32 cellular contexts compared by ENCODE assay signal in genomic region chrX:9845574-9845948, GRCh38. TPM values are rescaled to one million over a fixed set of nuclear protein-coding genes. Genes with fewer than 3 reads are reported as not detected.
DNase-seq lines count a peak whose midpoint lies in the region; ATAC-seq, FAIRE-seq and TF ChIP-seq lines count a peak whose summit lies in the region.
"Had no signal": no experiment of that assay in that cellular context is flagged by ENCODE, and none has a peak within 500 bp of the region (broad histone marks: within the 10 kb centered on the region; RNA-seq: fewer than 3 reads in every experiment).

No MANE protein-coding gene starts in this region.

- ATAC-seq in WTC11 = no peak; the same call in 1 of the 2 replicates
- ATAC-seq in HG02852 (IDR thresholded peaks at IDR 0.05; ENCODE audit: unreplicated experiment) = no peak
- ATAC-seq in CD4-positive, alpha-beta T cell (ENCODE audit: poor library complexity) = no peak
- ATAC-seq: PC-3, Right ventricle myocardium inferior had no signal

- no peaks in the 10 kb centered on the region for H3K27me3 ChIP-seq in CD4-positive, alpha-beta T cell (ENCODE audit: control insufficient read depth, insufficient read depth, low read length)
- H3K27me3 ChIP-seq: neutrophil, tibial nerve had no signal

- no peaks in the 10 kb centered on the region for H3K36me3 Mint-ChIP-seq in WTC11
- no peaks in the 10 kb centered on the region for H3K36me3 Mint-ChIP-seq in neural crest cell (ENCODE audit: low read depth)
- H3K36me3 Mint-ChIP-seq in CD4-positive, alpha-beta T cell (ENCODE audit: low read depth) = no peaks in the 10 kb centered on the region
- H3K36me3 Mint-ChIP-seq: activated naive CD8-positive, alpha-beta T cell treated with anti-CD3 and anti-CD28 coated beads, Interleukin-2, amount 10 ng/mL, durations not matched to agents 7 days and 5 days had no signal

- no peaks in the 10 kb centered on the region for H3K9me3 ChIP-seq in CD4-positive, alpha-beta T cell (ENCODE audit: control insufficient read depth, low read length)
- H3K9me3 ChIP-seq: HAP-1, neutrophil, prostate gland, tibial nerve had no signal

- H3K27ac Mint-ChIP-seq in WTC11 = peak overlapping the region; percentile 95
- H3K27ac Mint-ChIP-seq in neural crest cell (ENCODE audit: unreplicated experiment) = peak overlapping the region; percentile 73
- H3K27ac Mint-ChIP-seq in CD4-positive, alpha-beta T cell = no peak overlapping the region
- H3K27ac Mint-ChIP-seq: activated CD4-positive, alpha-beta T cell treated with anti-CD3 and anti-CD28 coated beads, Interleukin-2, amount 10 ng/mL, durations not matched to agents 24 days and 14 days; activated naive CD8-positive, alpha-beta T cell treated with anti-CD3 and anti-CD28 coated beads, Interleukin-2, amount 10 ng/mL, durations not matched to agents 7 days and 5 days; activated T-cell treated with anti-CD3 and anti-CD28 coated beads, Interleukin-2, amount 50 U/mL, for 24 hours; B cell had no signal

- peak; percentile 49 for DNase-seq in EH (ENCODE audit: low read depth)
- DNase-seq in WTC11 (ENCODE audit: low spot score) = no peak
- DNase-seq in fibroblast of peridontal ligament (ENCODE audit: extremely low read depth) = peak; percentile 8
- no peak for DNase-seq in neural crest cell (ENCODE audit: low read depth, low spot score)
- DNase-seq in HTR-8/SVneo (ENCODE audit: insufficient read length, low spot score) = no peak
- DNase-seq in anterior cingulate cortex (lab: John Stamatoyannopoulos, UW) = no peak
- DNase-seq in CD4-positive, alpha-beta T cell = no peak
- DNase-seq: activated CD4-positive, alpha-beta T cell treated with anti-CD3 and anti-CD28 coated beads, Interleukin-2, amount 10 ng/mL, durations not matched to agents 24 days and 14 days; activated gamma-delta T cell; activated naive CD8-positive, alpha-beta T cell treated with anti-CD3 and anti-CD28 coated beads, Interleukin-2, amount 10 ng/mL, durations not matched to agents 7 days and 5 days; activated T-cell treated with anti-CD3 and anti-CD28 coated beads, Interleukin-2, amount 50 U/mL, for 24 hours; cerebellar nuclear complex; DMS53; foreskin fibroblast; GF-D8; head of caudate nucleus; Karpas-422; NCI-H187 treated with DMSO at 0.1 percent for 48 hours; NCI-H524; NK-92 treated with Interleukin-12 subunit alpha and Interleukin-12 subunit beta, amount 100 ng/mL, for 24 hours; PC-3; stimulated activated CD4-positive, alpha-beta T cell treated with anti-CD3 and anti-CD28 coated beads, Interleukin-1b, Interleukin-23, amount 100 ng/mL, for 48 hours; WERI-Rb-1 had no signal

- H3K4me1 Mint-ChIP-seq in WTC11 (peaks cover 42% of the 10 kb centered on the region), neural crest cell (peaks cover 11% of the 10 kb centered on the region)
- no peaks in the 10 kb centered on the region for H3K4me1 Mint-ChIP-seq in CD4-positive, alpha-beta T cell (ENCODE audit: low read depth)
- H3K4me1 Mint-ChIP-seq: activated CD4-positive, alpha-beta T cell treated with anti-CD3 and anti-CD28 coated beads, Interleukin-2, amount 10 ng/mL, durations not matched to agents 24 days and 14 days; activated naive CD8-positive, alpha-beta T cell treated with anti-CD3 and anti-CD28 coated beads, Interleukin-2, amount 10 ng/mL, durations not matched to agents 7 days and 5 days; B cell had no signal

- H3K4me3 Mint-ChIP-seq in WTC11 (no peak overlapping the region), neural crest cell (no peak overlapping the region)
- H3K4me3 Mint-ChIP-seq in CD4-positive, alpha-beta T cell = no peak overlapping the region
- H3K4me3 Mint-ChIP-seq: activated CD4-positive, alpha-beta T cell treated with anti-CD3 and anti-CD28 coated beads, Interleukin-2, amount 10 ng/mL, durations not matched to agents 24 days and 14 days; activated naive CD8-positive, alpha-beta T cell treated with anti-CD3 and anti-CD28 coated beads, Interleukin-2, amount 10 ng/mL, durations not matched to agents 7 days and 5 days; activated T-cell treated with anti-CD3 and anti-CD28 coated beads, Interleukin-2, amount 50 U/mL, for 24 hours; B cell had no signal

- H3K27ac ChIP-seq in CD4-positive, alpha-beta T cell (ENCODE audit: low read depth, low read length) = no peak overlapping the region
- H3K27ac ChIP-seq: neutrophil, prostate gland, tibial nerve, WERI-Rb-1 had no signal

- intact Hi-C loops in CD4-positive, alpha-beta T cell (cut with DNase I, micrococcal nuclease) = no loop called here

- CTCF ChIA-PET in WTC11 (lab: Charles Lee) = interaction anchor here (0.7 kb wide), 1 partner anchor 18 kb away, joined by 3 read pairs; no protein-coding TSS in a partner anchor
- CTCF ChIA-PET in CD4-positive, alpha-beta T cell (lab: Charles Lee) = no interaction called here

- TF ChIP-seq CTCF in WTC11 (IDR thresholded peaks at IDR 0.05) (no peak), neural crest cell (conservative IDR thresholded peaks at IDR 0.05) (no peak)
- TF ChIP-seq CTCF in CD4-positive, alpha-beta T cell (IDR thresholded peaks at IDR 0.05) = no peak

- H3K9me3 Mint-ChIP-seq in WTC11 (no peaks in the 10 kb centered on the region), neural crest cell (peaks cover 2% of the 10 kb centered on the region)
- no peaks in the 10 kb centered on the region for H3K9me3 Mint-ChIP-seq in CD4-positive, alpha-beta T cell
- H3K9me3 Mint-ChIP-seq: activated CD4-positive, alpha-beta T cell treated with anti-CD3 and anti-CD28 coated beads, Interleukin-2, amount 10 ng/mL, durations not matched to agents 24 days and 14 days; activated naive CD8-positive, alpha-beta T cell treated with anti-CD3 and anti-CD28 coated beads, Interleukin-2, amount 10 ng/mL, durations not matched to agents 7 days and 5 days; activated T-cell treated with anti-CD3 and anti-CD28 coated beads, Interleukin-2, amount 50 U/mL, for 24 hours had no signal

- H3K27me3 Mint-ChIP-seq in WTC11 (ENCODE audit: low read depth) = no peaks in the 10 kb centered on the region
- no peaks in the 10 kb centered on the region for H3K27me3 Mint-ChIP-seq in neural crest cell (ENCODE audit: low read depth)
- H3K27me3 Mint-ChIP-seq in CD4-positive, alpha-beta T cell = peaks cover 13% of the 10 kb centered on the region

- POLR2A ChIA-PET in WTC11 (lab: Charles Lee) = no interaction called here
- POLR2A ChIA-PET in CD4-positive, alpha-beta T cell (lab: Charles Lee) = no interaction called here

- no peak for FAIRE-seq in HTR-8/SVneo (lab: Jason Lieb, UNC)

TF ChIP-seq in WTC11, 78 proteins besides CTCF, POLR2A, EP300 and RAD21 (continues in another document):
- TF ChIP-seq NR2C2 (CRISPR knock-in tag; IDR thresholded peaks at IDR 0.05) = no peak
- TF ChIP-seq RELA (CRISPR knock-in tag; IDR thresholded peaks at IDR 0.05; ENCODE audit: borderline replicate concordance) = no peak
- no peak for TF ChIP-seq NFYB (CRISPR knock-in tag; conservative IDR thresholded peaks at IDR 0.05; ENCODE audit: low read depth)
- no peak for TF ChIP-seq ZNF425 (CRISPR knock-in tag; conservative IDR thresholded peaks at IDR 0.05)
- TF ChIP-seq RORB (CRISPR knock-in tag; IDR thresholded peaks at IDR 0.05) = no peak
- TF ChIP-seq ZNF121 (CRISPR knock-in tag; IDR thresholded peaks at IDR 0.05) = no peak
- TF ChIP-seq AR (CRISPR knock-in tag; IDR thresholded peaks at IDR 0.05) = no peak

RNA-seq across cellular contexts. Expression of gene SHROOM2, which starts 59.3 kb away (rescaled TPM):
- total RNA-seq in WTC11 (2021) = 12.3 to 14.8 TPM (median 12.3 TPM) in 3 replicates
- 10.3 and 11.1 TPM in 2 replicates for total RNA-seq in neural crest cell
- total RNA-seq in CD4-positive, alpha-beta T cell = not detected
- total RNA-seq: activated CD4-positive, alpha-beta T cell treated with anti-CD3 and anti-CD28 coated beads, Interleukin-2, amount 10 ng/mL, durations not matched to agents 24 days and 14 days; activated CD8-positive, alpha-beta memory T cell treated with anti-CD3 and anti-CD28 coated beads for 36 hours; activated naive CD8-positive, alpha-beta T cell treated with anti-CD3 and anti-CD28 coated beads, Interleukin-2, amount 10 ng/mL, durations not matched to agents 7 days and 5 days; B cell; T-helper 2 cell treated with Interferon-gamma antibody and Interleukin-4, amounts not matched to agents 100 ng/mL and 5 ng/mL, for 36 hours had no signal

Comparison
In these comparisons a context has a peak if more than half of its experiments do, and no peak if none do; other contexts are left out.
1. DNase-seq: peak in EH (single experiment) and fibroblast of peridontal ligament (single experiment); none in WTC11 (single experiment), neural crest cell (single experiment), HTR-8/SVneo (single experiment), anterior cingulate cortex (0 of 58) and CD4-positive, alpha-beta T cell (0 of 10).
2. RNA of gene SHROOM2, which starts 59.3 kb away (total RNA-seq): 12.3 to 14.8 TPM in WTC11 and 10.3 to 11.1 TPM in neural crest cell; not detected in CD4-positive, alpha-beta T cell; every median in the first group is over 10 times any median in the second.